38 cellular contexts compared by ENCODE assay signal in the genomic region with DNA sequence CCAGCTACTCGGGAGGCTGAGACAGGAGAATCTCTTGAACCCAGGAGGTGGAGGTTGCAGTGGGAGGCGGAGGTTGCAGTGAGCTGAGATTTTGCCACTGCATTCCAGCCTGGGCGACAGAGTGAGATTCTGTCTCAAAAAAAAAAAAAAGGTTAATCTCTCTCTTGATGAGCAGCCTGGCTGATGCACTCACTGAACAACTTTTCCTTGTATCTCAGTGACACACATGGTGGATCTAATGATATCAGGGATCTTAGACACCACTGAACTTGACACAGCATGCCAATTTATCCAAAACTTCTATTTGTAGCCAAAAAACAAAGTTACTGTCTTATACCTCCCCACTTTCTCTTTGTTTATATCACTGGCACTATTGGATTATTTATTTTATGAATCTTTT. TPM values are rescaled to one million over a fixed set of nuclear protein-coding genes. Genes with fewer than 3 reads are reported as not detected.
"Had no signal": no experiment of that assay in that cellular context is flagged by ENCODE, and none has a peak within 500 bp of the region (broad histone marks: within the 10 kb centered on the region; RNA-seq: fewer than 3 reads in every experiment).

No MANE protein-coding gene starts in this region.

- H3K4me3 ChIP-seq: MG63 had no signal

- H3K27me3 ChIP-seq: MG63 had no signal

- DNase-seq: Karpas-422, Kasumi-1, MG63, MM.1S, MV-4-11, NCI-H1048, NCI-H1092, NCI-H1092 treated with DMSO at 0.1 percent for 48 hours, NCI-H1105, NCI-H1105 treated with DMSO at 0.1 percent for 48 hours, NCI-H1417, NCI-H1417 treated with DMSO at 0.1 percent for 48 hours, NCI-H1436, NCI-H1436 treated with DMSO at 0.1 percent for 48 hours, NCI-H146, NCI-H1694, NCI-H1694 treated with DMSO at 0.1 percent for 48 hours, NCI-H187, NCI-H187 treated with DMSO at 0.1 percent for 48 hours, NCI-H1930, NCI-H2029, NCI-H2029 treated with DMSO at 0.1 percent for 48 hours, NCI-H2081, NCI-H2081 treated with DMSO at 0.1 percent for 48 hours, NCI-H2107, NCI-H2171, NCI-H2171 treated with DMSO at 0.1 percent for 48 hours, NCI-H2227 treated with DMSO at 0.1 percent for 48 hours, NCI-H226, NCI-H345, NCI-H446, NCI-H446 treated with DMSO at 0.1 percent for 48 hours, NCI-H510A, NCI-H510A treated with DMSO at 0.1 percent for 48 hours had no signal

- H3K36me3 ChIP-seq: MG63 had no signal

- H3K9me3 ChIP-seq: MG63 had no signal

RNA-seq across cellular contexts. Expression of gene RHBDL2, which starts 16.2 kb away (rescaled TPM):
- total RNA-seq: NCI-H460 had no signal

RNA-seq across cellular contexts. Expression of gene GJA9, which starts 44.0 kb away (rescaled TPM):
- total RNA-seq: LHCN-M2, M059J, MCF 10A, NCI-H460 had no signal
